In genomic region chr2:241199897-241200821, GRCh38 we compare ENCODE assay signal across 9 cellular contexts. TPM values are rescaled to one million over a fixed set of nuclear protein-coding genes. Genes with fewer than 3 reads are reported as not detected.
"Had no signal": no experiment of that assay in that cellular context is flagged by ENCODE, and none has a peak within 500 bp of the region (broad histone marks: within the 10 kb centered on the region; RNA-seq: fewer than 3 reads in every experiment).

No MANE protein-coding gene starts in this region.

- H3K4me1 ChIP-seq: ascending aorta, upper lobe of right lung had no signal

- ATAC-seq: activated CD4-positive, CD25-positive, alpha-beta regulatory T cell treated with anti-CD3 and anti-CD28 coated beads, Interleukin-2, amount 50 U/mL, for 24 hours; esophagus mucosa; stimulated activated naive CD8-positive, alpha-beta T cell treated with anti-CD3 and anti-CD28 coated beads, Interleukin-15, amount 100 ng/mL, for 72 hours; upper lobe of right lung had no signal

- DNase-seq: hypothalamus; mesenchymal stem cell; stimulated activated CD4-positive, alpha-beta T cell treated with anti-CD3 and anti-CD28 coated beads, Interleukin-1b, Interleukin-23, amount 100 ng/mL, for 48 hours; stimulated activated naive CD8-positive, alpha-beta T cell treated with anti-CD3 and anti-CD28 coated beads, Interleukin-15, amount 100 ng/mL, for 72 hours; SW 1271; upper lobe of right lung had no signal

- H3K4me3 ChIP-seq: ascending aorta, upper lobe of right lung had no signal

- H3K9me3 ChIP-seq: ascending aorta, upper lobe of right lung had no signal

- H3K27me3 ChIP-seq: ascending aorta, upper lobe of right lung had no signal

- H3K27ac ChIP-seq: ascending aorta, upper lobe of right lung had no signal

- H3K36me3 ChIP-seq: ascending aorta, upper lobe of right lung had no signal

RNA-seq across cellular contexts. Expression of gene PASK, which starts 50.9 kb away (rescaled TPM):
- total RNA-seq: ascending aorta had no signal
